In genomic region chr10:99430451-99431189, GRCh38 we compare ENCODE assay signal across 8 cellular contexts. TPM values are rescaled to one million over a fixed set of nuclear protein-coding genes. Genes with fewer than 3 reads are reported as not detected.
DNase-seq lines count a peak whose midpoint lies in the region; ATAC-seq, FAIRE-seq and TF ChIP-seq lines count a peak whose summit lies in the region.

TSS of gene GOT1 (minus strand) at chr10:99430624. CDS start at chr10:99430565, 59 bp downstream.

- DNase-seq in NCI-H2029 (lab: John Stamatoyannopoulos, UW) (peak; percentile 92), T-helper 22 cell (ENCODE audit: low read depth) (peak; percentile 88), astrocyte (ENCODE audit: low read depth) (peak; percentile 98), right cardiac atrium (peak; percentile 95 to 97 (median 96)), pulmonary artery endothelial cell (ENCODE audit: low read depth, low spot score) (peak; percentile 96), vagina (ENCODE audit: extremely low spot score in 2 of 2) (peak; percentile 97 to 99)

- no peaks in the 10 kb centered on the region for H3K9me3 ChIP-seq in astrocyte (ENCODE audit: insufficient read depth, low read depth, low read length)
- no peaks in the 10 kb centered on the region for H3K9me3 ChIP-seq in right cardiac atrium (ENCODE audit: control insufficient read depth, low read length)
- H3K9me3 ChIP-seq in vagina = no peaks in the 10 kb centered on the region

- H3K4me1 ChIP-seq in astrocyte (ENCODE audit: insufficient read depth, low read length) (peaks cover 10% of the 10 kb centered on the region), right cardiac atrium (ENCODE audit: control insufficient read depth, insufficient read depth, low read length) (peaks cover 1% of the 10 kb centered on the region), vagina (peaks cover 26% of the 10 kb centered on the region)

- under 1% methylated on average over 59 of the region's 59 CpGs for WGBS in right cardiac atrium

- H3K27ac Mint-ChIP-seq in astrocyte (ENCODE audit: unreplicated experiment) = peak within 1 kb of the TSS; percentile 98

- peak; percentile 86 for TF ChIP-seq POLR2A in GM18505 (IDR thresholded peaks at IDR 0.05; ENCODE audit: borderline replicate concordance, extremely low read depth, insufficient read depth, insufficient read length)
- TF ChIP-seq POLR2A in vagina (IDR thresholded peaks at IDR 0.05) = peak in 1 of 2 donors; percentile 54

- ATAC-seq in GM18505 (IDR thresholded peaks at IDR 0.05; ENCODE audit: unreplicated experiment) = peak; percentile 91
- ATAC-seq in HG02973 (IDR thresholded peaks at IDR 0.05; ENCODE audit: unreplicated experiment) = peak; percentile 96
- ATAC-seq in right cardiac atrium = peak; percentile 98 to 99

- intact Hi-C loops in right cardiac atrium (cut with DNase I) (loop anchor here in 1 of 4 donors (5.0 kb wide), 1 partner anchor 187 kb away; no protein-coding TSS in a partner anchor), vagina (cut with DNase I) (no loop called here)

- H3K4me3 ChIP-seq in astrocyte (ENCODE audit: insufficient read depth, low read depth, low read length) = peak within 1 kb of the TSS; percentile 88
- peak within 1 kb of the TSS; percentile 64 for H3K4me3 ChIP-seq in right cardiac atrium (ENCODE audit: low read length)
- H3K4me3 ChIP-seq in vagina = peak within 1 kb of the TSS; percentile 55 to 90

- peak within 1 kb of the TSS; percentile 90 for H3K9ac ChIP-seq in astrocyte (ENCODE audit: low read length)

- H3K27ac ChIP-seq in astrocyte (ENCODE audit: low read depth, low read length) (peak within 1 kb of the TSS; percentile 67), right cardiac atrium (ENCODE audit: low read length) (peak within 1 kb of the TSS; percentile 97), vagina (peak within 1 kb of the TSS; percentile 87)

- no peaks in the 10 kb centered on the region for H3K36me3 Mint-ChIP-seq in astrocyte (ENCODE audit: low read depth, unreplicated experiment)

- H3K27me3 ChIP-seq in astrocyte (ENCODE audit: insufficient read depth, low read length) (no peaks in the 10 kb centered on the region), right cardiac atrium (ENCODE audit: control insufficient read depth, insufficient read depth) (no peaks in the 10 kb centered on the region), vagina (no peaks in the 10 kb centered on the region)

- H3K36me3 ChIP-seq in astrocyte (ENCODE audit: insufficient read depth, low read length) (no peaks in the 10 kb centered on the region), vagina (peaks cover 0 to 7% of the 10 kb centered on the region in 2 donors)

- H3K4me3 Mint-ChIP-seq in astrocyte (ENCODE audit: unreplicated experiment) = peak within 1 kb of the TSS; percentile 94

- H3K4me2 ChIP-seq in astrocyte (ENCODE audit: low read length) = peak within 1 kb of the TSS; percentile 92

- H3K27me3 Mint-ChIP-seq in astrocyte (ENCODE audit: low read depth, unreplicated experiment) = no peaks in the 10 kb centered on the region

- no peaks in the 10 kb centered on the region for H3K9me3 Mint-ChIP-seq in astrocyte (ENCODE audit: unreplicated experiment)

- H3K4me1 Mint-ChIP-seq in astrocyte (ENCODE audit: low read depth, unreplicated experiment) = peaks cover 11% of the 10 kb centered on the region

- H4K20me1 ChIP-seq in astrocyte (ENCODE audit: insufficient read depth, low read length) = peaks cover 10% of the 10 kb centered on the region

- FAIRE-seq in astrocyte (lab: Jason Lieb, UNC) = peak; percentile 73

- H2AFZ ChIP-seq in astrocyte (ENCODE audit: low read depth, low read length) = peak within 1 kb of the TSS; percentile 88

- peaks cover 57% of the 10 kb centered on the region for H3K79me2 ChIP-seq in astrocyte (ENCODE audit: insufficient read depth, low read length)

- no peak for TF ChIP-seq CTCF in astrocyte (IDR thresholded peaks at IDR 0.05; ENCODE audit: insufficient read depth, low read depth, low read length)
- TF ChIP-seq CTCF in vagina (IDR thresholded peaks at IDR 0.05) = no peak

RNA-seq across cellular contexts. Expression of gene GOT1, which starts in this region (rescaled TPM):
- total RNA-seq in astrocyte = 46.8 and 47.4 TPM in 2 replicates
- total RNA-seq in right cardiac atrium = 100 to 1,000 TPM; 344 to 515 (median 449) TPM
- 413 TPM for polyA plus RNA-seq in right cardiac atrium
- total RNA-seq in pulmonary artery endothelial cell = 29.6 and 37.7 TPM in 2 replicates
- 17.4 TPM for total RNA-seq in vagina

Comparison
In these comparisons a context has a peak if more than half of its experiments do, and no peak if none do; other contexts are left out.
1. Peak in every context shown above with its lines: DNase-seq, ATAC-seq, H3K4me3 ChIP-seq and H3K27ac ChIP-seq.